ENCODE assay signal across 17 cellular contexts in the genomic region with DNA sequence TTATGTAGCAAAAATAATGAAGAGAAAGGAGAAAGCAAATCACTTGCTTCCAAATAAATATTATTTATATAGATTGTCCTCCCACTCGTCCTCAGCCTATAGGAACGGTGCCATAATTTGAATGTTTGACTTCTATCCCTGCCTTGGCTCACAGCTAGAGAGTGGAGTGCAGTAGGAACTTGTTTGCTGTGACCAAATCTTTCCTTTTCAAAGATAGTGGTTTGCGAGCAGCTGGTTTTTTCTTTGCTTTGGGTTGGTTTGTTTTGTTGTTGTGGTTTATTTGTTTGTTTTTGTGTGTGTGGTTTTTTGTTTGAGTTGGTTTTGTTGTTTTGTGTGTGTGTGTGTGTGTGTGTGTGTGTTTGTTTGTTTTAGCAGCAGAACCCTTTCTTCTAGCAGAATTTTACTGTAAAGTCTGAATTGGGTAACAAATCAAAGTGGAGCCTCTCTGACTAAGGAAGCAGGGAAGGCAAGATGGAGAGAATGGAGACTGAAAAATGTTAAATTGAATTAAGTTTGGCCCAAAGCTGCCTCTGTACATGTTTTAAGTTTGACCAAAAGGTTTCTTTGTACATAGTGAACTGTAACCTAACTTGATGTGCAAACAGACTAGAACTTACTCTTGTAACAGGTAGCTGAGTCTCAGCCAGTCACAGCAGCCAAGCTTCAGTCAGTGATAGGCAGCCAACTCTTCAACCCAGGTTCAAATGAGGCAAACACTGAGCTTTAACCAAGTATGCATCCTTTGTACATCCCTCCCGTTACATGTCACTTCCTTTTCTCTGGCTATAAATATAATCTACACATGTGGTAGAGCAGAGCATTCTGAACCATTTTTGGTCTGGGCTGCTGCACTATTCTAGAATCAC.
DNase-seq lines count a peak whose midpoint lies in the region; TF ChIP-seq lines count a peak whose summit lies in the region.
"Had no signal": no experiment of that assay in that cellular context is flagged by ENCODE, and none has a peak within 500 bp of the region (broad histone marks: within the 10 kb centered on the region; RNA-seq: fewer than 3 reads in every experiment).

No MANE protein-coding gene starts in this region.

- H2BK120ac ChIP-seq in neuronal stem cell (ENCODE audit: low read depth, low read length) = no peak overlapping the region

- POLR2A ChIA-PET in activated CD4-positive, alpha-beta T cell treated with anti-CD3 and anti-CD28 coated beads, Interleukin-2, amount 10 ng/mL, durations not matched to agents 7 days and 5 days (lab: Charles Lee) = no interaction called here
- POLR2A ChIA-PET in GM10248 (lab: Yijun Ruan, JAX) = no interaction called here

- H3K4me3 Mint-ChIP-seq in activated CD4-positive, alpha-beta T cell treated with anti-CD3 and anti-CD28 coated beads, Interleukin-2, amount 10 ng/mL, durations not matched to agents 7 days and 5 days = no peak overlapping the region
- H3K4me3 Mint-ChIP-seq: activated CD8-positive, alpha-beta T cell treated with anti-CD3 and anti-CD28 coated beads, Interleukin-2, amount 10 ng/mL, durations not matched to agents 7 days and 5 days; activated naive CD8-positive, alpha-beta T cell treated with anti-CD3 and anti-CD28 coated beads, Interleukin-2, amount 50 U/mL, for 24 hours; CD8-positive, alpha-beta memory T cell had no signal

- H3K27me3 ChIP-seq in WERI-Rb-1 (ENCODE audit: insufficient read depth, low read depth, severe bottlenecking) = no peaks in the 10 kb centered on the region
- no peaks in the 10 kb centered on the region for H3K27me3 ChIP-seq in neuronal stem cell (ENCODE audit: control insufficient read depth in 3 of 3, insufficient read depth in 3 of 3, low read depth in 1 of 3, low read length in 3 of 3)

- H3K27me3 Mint-ChIP-seq in activated CD4-positive, alpha-beta T cell treated with anti-CD3 and anti-CD28 coated beads, Interleukin-2, amount 10 ng/mL, durations not matched to agents 7 days and 5 days = no peaks in the 10 kb centered on the region
- H3K27me3 Mint-ChIP-seq: activated naive CD8-positive, alpha-beta T cell treated with anti-CD3 and anti-CD28 coated beads, Interleukin-2, amount 50 U/mL, for 24 hours; CD8-positive, alpha-beta memory T cell had no signal

- H3K23ac ChIP-seq in neuronal stem cell (ENCODE audit: low read depth, low read length, poor library complexity) = no peak overlapping the region

- no peak overlapping the region for H4K91ac ChIP-seq in neuronal stem cell (ENCODE audit: low read depth, low read length, poor library complexity)

- H3K4me1 Mint-ChIP-seq in activated CD4-positive, alpha-beta T cell treated with anti-CD3 and anti-CD28 coated beads, Interleukin-2, amount 10 ng/mL, durations not matched to agents 7 days and 5 days = peaks cover 2% of the 10 kb centered on the region
- H3K4me1 Mint-ChIP-seq: activated naive CD8-positive, alpha-beta T cell treated with anti-CD3 and anti-CD28 coated beads, Interleukin-2, amount 50 U/mL, for 24 hours had no signal

- H2BK15ac ChIP-seq in neuronal stem cell (ENCODE audit: low read length) = no peak overlapping the region

- no peak for DNase-seq in activated CD4-positive, alpha-beta T cell treated with anti-CD3 and anti-CD28 coated beads, Interleukin-2, amount 10 ng/mL, durations not matched to agents 7 days and 5 days
- no peak for DNase-seq in activated CD4-positive, alpha-beta T cell treated with anti-CD3 and anti-CD28 coated beads for 48 hours
- DNase-seq in LNCaP clone FGC (ENCODE audit: low read depth) (peak; percentile 86), WERI-Rb-1 (no peak), neuronal stem cell (ENCODE audit: low spot score) (no peak), GM10248 (ENCODE audit: extremely low spot score) (no peak), C1 segment of cervical spinal cord (lab: John Stamatoyannopoulos, UW) (no peak), NCI-H446 (lab: John Stamatoyannopoulos, UW) (no peak)
- DNase-seq: activated CD8-positive, alpha-beta T cell treated with anti-CD3 and anti-CD28 coated beads, Interleukin-2, amount 10 ng/mL, durations not matched to agents 7 days and 5 days; activated naive CD8-positive, alpha-beta T cell treated with anti-CD3 and anti-CD28 coated beads, Interleukin-2, amount 50 U/mL, for 24 hours; CD8-positive, alpha-beta memory T cell; effector CD4-positive, alpha-beta T cell; KBM-7; lower lobe of right lung; Right ventricle myocardium superior; stimulated activated CD4-positive, alpha-beta T cell treated with anti-CD3 and anti-CD28 coated beads, Interleukin-4, amount 100 ng/mL, for 1 hour had no signal

- H3K9ac ChIP-seq in neuronal stem cell (ENCODE audit: low read depth, low read length, poor library complexity) = no peak overlapping the region

- no CpG with 5 or more reads among the region's 4 CpGs for WGBS in neuronal stem cell (ENCODE audit: extremely low coverage in 2 of 2, insufficient read length in 2 of 2, insufficient replicate concordance in 1 of 2), 2 donors

- no peak overlapping the region for H3K4me2 ChIP-seq in neuronal stem cell (ENCODE audit: insufficient read depth, low read length, poor library complexity, severe bottlenecking)

- H3K9me3 Mint-ChIP-seq in activated CD4-positive, alpha-beta T cell treated with anti-CD3 and anti-CD28 coated beads, Interleukin-2, amount 10 ng/mL, durations not matched to agents 7 days and 5 days = peaks cover 3% of the 10 kb centered on the region
- H3K9me3 Mint-ChIP-seq: CD8-positive, alpha-beta memory T cell had no signal

- H3K27ac ChIP-seq in WERI-Rb-1 = peak overlapping the region; percentile 67
- peak overlapping the region; percentile 37 for H3K27ac ChIP-seq in neuronal stem cell (replicated peaks; ENCODE audit: low read length)
- H3K27ac ChIP-seq: lower lobe of right lung, skin epidermis had no signal

- CTCF ChIA-PET in activated CD4-positive, alpha-beta T cell treated with anti-CD3 and anti-CD28 coated beads, Interleukin-2, amount 10 ng/mL, durations not matched to agents 7 days and 5 days (lab: Charles Lee) = no interaction called here
- CTCF ChIA-PET in GM10248 (lab: Yijun Ruan, JAX) = interaction anchor here (1.4 to 1.5 kb wide), 2 partner anchors 18 to 48 kb away, joined by 3 to 4 read pairs; no protein-coding TSS in a partner anchor

- H2AFZ ChIP-seq in neuronal stem cell (ENCODE audit: low read length) = no peak overlapping the region

- TF ChIP-seq CTCF in LNCaP clone FGC (IDR thresholded peaks at IDR 0.05; ENCODE audit: control insufficient read depth, extremely low read depth, insufficient read depth) (no peak), WERI-Rb-1 (IDR thresholded peaks at IDR 0.05; ENCODE audit: low read depth, low read length) (no peak), GM10248 (IDR thresholded peaks at IDR 0.05; ENCODE audit: control extremely low read depth, extremely low read depth, low read depth, missing control alignments) (no peak)

- no peak overlapping the region for H2BK12ac ChIP-seq in neuronal stem cell (ENCODE audit: low read length)

- H3K4ac ChIP-seq in neuronal stem cell (ENCODE audit: low read length) = no peak overlapping the region

- H4K8ac ChIP-seq in neuronal stem cell (ENCODE audit: low read depth, low read length) = no peak overlapping the region

- H3K4me3 ChIP-seq in LNCaP clone FGC (ENCODE audit: low read depth, low read length) = no peak overlapping the region
- H3K4me3 ChIP-seq in WERI-Rb-1 (ENCODE audit: low read depth, low read length) = no peak overlapping the region
- H3K4me3 ChIP-seq in neuronal stem cell (ENCODE audit: low read length in 2 of 2) = no peak overlapping the region
- H3K4me3 ChIP-seq: lower lobe of right lung, skin epidermis had no signal

- peak overlapping the region; percentile 39 for H3K27ac Mint-ChIP-seq in activated CD4-positive, alpha-beta T cell treated with anti-CD3 and anti-CD28 coated beads, Interleukin-2, amount 10 ng/mL, durations not matched to agents 7 days and 5 days
- H3K27ac Mint-ChIP-seq: activated CD8-positive, alpha-beta T cell treated with anti-CD3 and anti-CD28 coated beads, Interleukin-2, amount 10 ng/mL, durations not matched to agents 7 days and 5 days; activated naive CD8-positive, alpha-beta T cell treated with anti-CD3 and anti-CD28 coated beads, Interleukin-2, amount 50 U/mL, for 24 hours; CD8-positive, alpha-beta memory T cell had no signal

- H3K18ac ChIP-seq in neuronal stem cell (ENCODE audit: low read length) = no peak overlapping the region

- no peaks in the 10 kb centered on the region for H3K36me3 Mint-ChIP-seq in activated CD4-positive, alpha-beta T cell treated with anti-CD3 and anti-CD28 coated beads, Interleukin-2, amount 10 ng/mL, durations not matched to agents 7 days and 5 days (ENCODE audit: low read depth)

- H2AK5ac ChIP-seq in neuronal stem cell (ENCODE audit: low read depth, low read length) = no peak overlapping the region

- H2BK5ac ChIP-seq in neuronal stem cell (ENCODE audit: low read length) = no peak overlapping the region

- H3K36me3 ChIP-seq in WERI-Rb-1 (no peaks in the 10 kb centered on the region), neuronal stem cell (replicated peaks in 1 of 2; ENCODE audit: control insufficient read depth in 2 of 2, insufficient read depth in 2 of 2, low read length in 2 of 2) (no peaks in the 10 kb centered on the region)
- H3K36me3 ChIP-seq: lower lobe of right lung had no signal

- H3K9me3 ChIP-seq in WERI-Rb-1 (ENCODE audit: severe bottlenecking) (peaks cover under 1% of the 10 kb centered on the region), neuronal stem cell (replicated peaks in 1 of 2; ENCODE audit: control insufficient read depth in 2 of 2, insufficient read depth in 1 of 2, low read depth in 1 of 2, low read length in 2 of 2) (peaks cover 0 to under 1% of the 10 kb centered on the region in 2 donors)
- H3K9me3 ChIP-seq: lower lobe of right lung had no signal

- no peak overlapping the region for H3K14ac ChIP-seq in neuronal stem cell (ENCODE audit: low read length)

- peaks cover 0 to 9% of the 10 kb centered on the region in 2 donors for H3K4me1 ChIP-seq in neuronal stem cell (ENCODE audit: control insufficient read depth in 2 of 2, insufficient read depth in 1 of 2, low read depth in 1 of 2, low read length in 2 of 2)

- no peaks in the 10 kb centered on the region for H3K79me1 ChIP-seq in neuronal stem cell (ENCODE audit: low read depth, low read length)
